In the genomic region with DNA sequence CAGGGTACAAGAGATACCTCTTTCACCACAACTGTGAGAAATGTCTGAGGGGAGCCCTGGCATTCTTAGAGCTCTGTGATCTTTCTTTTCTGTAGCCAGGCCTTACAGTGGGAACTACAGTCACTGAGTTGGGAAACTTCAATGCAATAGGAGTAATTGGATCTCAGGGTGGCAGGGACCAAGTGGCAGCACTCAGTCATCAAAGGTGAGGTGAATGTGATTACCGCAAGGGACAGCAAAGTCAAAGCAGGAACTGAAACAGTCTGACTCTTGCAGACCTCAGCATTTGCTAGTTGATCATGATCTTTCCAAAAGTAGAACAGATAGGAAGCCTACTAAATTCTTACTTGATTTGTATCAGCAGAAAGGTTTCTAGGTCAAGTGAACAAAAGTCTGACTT, we compare ENCODE assay signal across 12 cellular contexts. TPM values are rescaled to one million over a fixed set of nuclear protein-coding genes. Genes with fewer than 3 reads are reported as not detected.
DNase-seq lines count a peak whose midpoint lies in the region; ATAC-seq and TF ChIP-seq lines count a peak whose summit lies in the region.
"Had no signal": no experiment of that assay in that cellular context is flagged by ENCODE, and none has a peak within 500 bp of the region (broad histone marks: within the 10 kb centered on the region; RNA-seq: fewer than 3 reads in every experiment).

No MANE protein-coding gene starts in this region.

- H3K27ac ChIP-seq in ectodermal cell (ENCODE audit: insufficient read depth, low read depth, low read length, poor library complexity, severe bottlenecking) (peak overlapping the region; percentile 54), esophagus squamous epithelium (no peak overlapping the region)
- H3K27ac ChIP-seq: Peyer's patch had no signal

- no peak for TF ChIP-seq POLR2A in esophagus squamous epithelium (IDR thresholded peaks at IDR 0.05)

- intact Hi-C loops in esophagus squamous epithelium (cut with DNase I) = no loop called here
- intact Hi-C loops in head of caudate nucleus (cut with DNase I) = no loop called here

- no peak overlapping the region for H3K4me3 ChIP-seq in ectodermal cell (ENCODE audit: insufficient read depth, low read depth, low read length)
- H3K4me3 ChIP-seq in esophagus squamous epithelium = no peak overlapping the region
- H3K4me3 ChIP-seq: Peyer's patch had no signal

- ATAC-seq in GM18502 (IDR thresholded peaks at IDR 0.05; ENCODE audit: poor library complexity, unreplicated experiment) (peak; percentile 94), GM21360 (IDR thresholded peaks at IDR 0.05; ENCODE audit: unreplicated experiment) (peak; percentile 79), HG03378 (IDR thresholded peaks at IDR 0.05; ENCODE audit: unreplicated experiment) (peak; percentile 98)

- 39 to 46% methylated on average over 1 of the region's 1 CpG for WGBS in ectodermal cell, 2 experiments
- 57 to 85% methylated on average over 1 of the region's 1 CpG for WGBS in esophagus squamous epithelium, 2 donors

- H3K9me3 ChIP-seq in ectodermal cell (ENCODE audit: control insufficient read depth, low read length) (no peaks in the 10 kb centered on the region), esophagus squamous epithelium (no peaks in the 10 kb centered on the region)
- H3K9me3 ChIP-seq: Peyer's patch had no signal

- TF ChIP-seq CTCF in esophagus squamous epithelium (IDR thresholded peaks at IDR 0.05) = no peak

- DNase-seq in H4 (ENCODE audit: low spot score) (no peak), esophagus squamous epithelium (lab: John Stamatoyannopoulos, UW) (no peak), head of caudate nucleus (no peak)
- no peak for DNase-seq in activated CD8-positive, alpha-beta memory T cell treated with anti-CD3 and anti-CD28 coated beads, Interleukin-2, amount 50 U/mL, for 4 hours
- DNase-seq: activated gamma-delta T cell, glutamatergic neuron, GOT3, Peyer's patch had no signal

- H3K27me3 ChIP-seq in ectodermal cell (ENCODE audit: control insufficient read depth, insufficient read depth, low read length, poor library complexity, severe bottlenecking) (no peaks in the 10 kb centered on the region), esophagus squamous epithelium (peaks cover 0 to 35% (median 0%) of the 10 kb centered on the region in 4 donors)
- H3K27me3 ChIP-seq: Peyer's patch had no signal

- H3K36me3 ChIP-seq in ectodermal cell (ENCODE audit: control insufficient read depth, insufficient read depth, low read length) = no peaks in the 10 kb centered on the region
- no peaks in the 10 kb centered on the region for H3K36me3 ChIP-seq in esophagus squamous epithelium
- H3K36me3 ChIP-seq: Peyer's patch had no signal

- H3K4me1 ChIP-seq in ectodermal cell (ENCODE audit: control insufficient read depth, insufficient read depth, low read length) = peaks cover 17% of the 10 kb centered on the region
- no peaks in the 10 kb centered on the region for H3K4me1 ChIP-seq in esophagus squamous epithelium
- H3K4me1 ChIP-seq: Peyer's patch had no signal

RNA-seq across cellular contexts. Expression of a gene that starts 7.3 kb away (rescaled TPM):
- polyA plus RNA-seq in ectodermal cell (2013, experiment 1 of 4) = 9.4 TPM
- 9.4 TPM for polyA plus RNA-seq in ectodermal cell (2013, experiment 2 of 4)
- polyA plus RNA-seq in ectodermal cell (2013, experiment 3 of 4) = 7.2 TPM
- polyA plus RNA-seq in ectodermal cell (2013, experiment 4 of 4) = 6.8 TPM
- 0.62 and 0.64 TPM in 2 replicates for total RNA-seq in H4 (2014; rRNA removed; shearing (Covaris generic))
- 1 to 10 TPM in 3 of 4 donors, under 1 TPM in 1; 0.61 to 2.9 (median 1.3) TPM for total RNA-seq in esophagus squamous epithelium
